Comparison of ENCODE assay signal across 23 cellular contexts in genomic region chr2:207066784-207067460, GRCh38.
A peak's percentile ranks its signal among the peaks of the same experiment; 100 is the strongest.
DNase-seq lines count a peak whose midpoint lies in the region; ATAC-seq and TF ChIP-seq lines count a peak whose summit lies in the region.
"Had no signal": no experiment of that assay in that cellular context is flagged by ENCODE, and none has a peak within 500 bp of the region (broad histone marks: within the 10 kb centered on the region; RNA-seq: fewer than 3 reads in every experiment).

No MANE protein-coding gene starts in this region.

- H3K36me3 ChIP-seq in neural progenitor cell (no peaks in the 10 kb centered on the region), suprapubic skin (no peaks in the 10 kb centered on the region)
- H3K36me3 ChIP-seq: BLaER1 treated with 17β-estradiol and CSF1 and Interleukin-3, amounts not matched to agents 10 nM and 100 nM; heart right ventricle; thyroid gland had no signal

- H3K79me2 ChIP-seq in neural progenitor cell (ENCODE audit: low read depth): no peaks in the 10 kb centered on the region

- TF ChIP-seq CTCF in endothelial cell (IDR thresholded peaks at IDR 0.05; ENCODE audit: unreplicated experiment) (no peak), neural progenitor cell (IDR thresholded peaks at IDR 0.05) (no peak), suprapubic skin (IDR thresholded peaks at IDR 0.05) (no peak)

- no peaks in the 10 kb centered on the region for H3K9me3 Mint-ChIP-seq in endothelial cell (ENCODE audit: unreplicated experiment)
- H3K9me3 Mint-ChIP-seq in neural progenitor cell: no peaks in the 10 kb centered on the region
- H3K9me3 Mint-ChIP-seq: central memory CD8-positive, alpha-beta T cell; natural killer cell treated with Interleukin-12 subunit alpha and Interleukin-12 subunit beta and Interleukin-15 and Interleukin-18, amount 100 ng/mL, for 72 hours had no signal

- DNase-seq in DMS79 (lab: John Stamatoyannopoulos, UW) (peak; percentile 4), LHCN-M2 (ENCODE audit: low read depth) (peak; percentile 26), endothelial cell (ENCODE audit: low spot score) (no peak), neural progenitor cell (ENCODE audit: low spot score) (no peak), suprapubic skin (ENCODE audit: low spot score in 2 of 2) (no peak)
- no peak for DNase-seq in stimulated activated CD8-positive, alpha-beta memory T cell treated with anti-CD3 and anti-CD28 coated beads, Interleukin-4, amount 100 ng/mL, for 48 hours
- DNase-seq: activated CD4-positive, alpha-beta T cell treated with anti-CD3 and anti-CD28 coated beads for 1 hour; DMS 273 treated with DMSO at 0.1 percent for 48 hours; effector CD8-positive, alpha-beta T cell; heart right ventricle; Kasumi-1; mammary epithelial cell; NCI-H1694; NCI-H524 treated with DMSO at 0.1 percent for 48 hours; PC-9; psoas muscle; T1000 had no signal

- H3K4me1 Mint-ChIP-seq in endothelial cell (ENCODE audit: unreplicated experiment) (peaks cover 88% of the 10 kb centered on the region), neural progenitor cell (peaks cover 5% of the 10 kb centered on the region)
- H3K4me1 Mint-ChIP-seq: central memory CD8-positive, alpha-beta T cell had no signal

- no peaks in the 10 kb centered on the region for H3K36me3 Mint-ChIP-seq in endothelial cell (ENCODE audit: low read depth, unreplicated experiment)
- no peaks in the 10 kb centered on the region for H3K36me3 Mint-ChIP-seq in neural progenitor cell
- H3K36me3 Mint-ChIP-seq: natural killer cell treated with Interleukin-12 subunit alpha and Interleukin-12 subunit beta and Interleukin-15 and Interleukin-18, amount 100 ng/mL, for 72 hours had no signal

- H2AFZ ChIP-seq in neural progenitor cell (replicated peaks): peak overlapping the region; percentile 80
- H2AFZ ChIP-seq: PC-9 had no signal

- H3K9me3 ChIP-seq in neural progenitor cell (ENCODE audit: low read depth): no peaks in the 10 kb centered on the region
- no peaks in the 10 kb centered on the region for H3K9me3 ChIP-seq in suprapubic skin
- H3K9me3 ChIP-seq: BLaER1 treated with 17β-estradiol and CSF1 and Interleukin-3, amounts not matched to agents 10 nM and 100 nM; heart right ventricle; psoas muscle; thyroid gland had no signal

- no peaks in the 10 kb centered on the region for H3K27me3 ChIP-seq in neural progenitor cell
- no peaks in the 10 kb centered on the region for H3K27me3 ChIP-seq in suprapubic skin
- H3K27me3 ChIP-seq: BLaER1 treated with 17β-estradiol and CSF1 and Interleukin-3, amounts not matched to agents 10 nM and 100 nM; heart right ventricle; thyroid gland had no signal

- no peaks in the 10 kb centered on the region for H3F3A ChIP-seq in neural progenitor cell (ENCODE audit: low read depth)

- no peak for TF ChIP-seq EP300 in suprapubic skin (IDR thresholded peaks at IDR 0.05)

- H3K4me2 ChIP-seq in neural progenitor cell: no peak overlapping the region
- H3K4me2 ChIP-seq: PC-9 had no signal

- 25% methylated on average over 3 of the region's 3 CpGs for WGBS in suprapubic skin

- H3K27ac ChIP-seq in neural progenitor cell (no peak overlapping the region), suprapubic skin (no peak overlapping the region)
- H3K27ac ChIP-seq: BLaER1 treated with 17β-estradiol and CSF1 and Interleukin-3, amounts not matched to agents 10 nM and 100 nM; PC-9; psoas muscle; SK-N-MC; thyroid gland had no signal

- no peaks in the 10 kb centered on the region for H4K20me1 ChIP-seq in neural progenitor cell (ENCODE audit: low read depth)
- H4K20me1 ChIP-seq: BLaER1 treated with 17β-estradiol and CSF1 and Interleukin-3, amounts not matched to agents 10 nM and 100 nM had no signal

- no peak overlapping the region for H3K9ac ChIP-seq in neural progenitor cell
- H3K9ac ChIP-seq: BLaER1 treated with 17β-estradiol and CSF1 and Interleukin-3, amounts not matched to agents 10 nM and 100 nM had no signal

- H3K27ac Mint-ChIP-seq in endothelial cell (ENCODE audit: unreplicated experiment) (peak overlapping the region; percentile 96), neural progenitor cell (no peak overlapping the region)

- H3K4me3 Mint-ChIP-seq in endothelial cell (ENCODE audit: unreplicated experiment) (no peak overlapping the region), neural progenitor cell (no peak overlapping the region)
- H3K4me3 Mint-ChIP-seq: central memory CD8-positive, alpha-beta T cell; natural killer cell treated with Interleukin-12 subunit alpha and Interleukin-12 subunit beta and Interleukin-15 and Interleukin-18, amount 100 ng/mL, for 72 hours had no signal

- H3K4me3 ChIP-seq in neural progenitor cell: no peak overlapping the region
- no peak overlapping the region for H3K4me3 ChIP-seq in suprapubic skin
- H3K4me3 ChIP-seq: BLaER1 treated with 17β-estradiol and CSF1 and Interleukin-3, amounts not matched to agents 10 nM and 100 nM; heart right ventricle; PC-9; psoas muscle; SK-N-MC; thyroid gland had no signal

- no peak for ATAC-seq in GM21786 (IDR thresholded peaks at IDR 0.05; ENCODE audit: unreplicated experiment)
- ATAC-seq: natural killer cell treated with Interleukin-12 subunit alpha and Interleukin-12 subunit beta and Interleukin-15 and Interleukin-18, amount 100 ng/mL, for 72 hours; psoas muscle had no signal

- TF ChIP-seq POLR2A in suprapubic skin (IDR thresholded peaks at IDR 0.05): no peak

- peaks cover 11% of the 10 kb centered on the region for H3K4me1 ChIP-seq in neural progenitor cell
- H3K4me1 ChIP-seq in suprapubic skin: no peaks in the 10 kb centered on the region
- H3K4me1 ChIP-seq: psoas muscle had no signal

- no peaks in the 10 kb centered on the region for H3K27me3 Mint-ChIP-seq in endothelial cell (ENCODE audit: unreplicated experiment)
- H3K27me3 Mint-ChIP-seq in neural progenitor cell (ENCODE audit: insufficient read depth, low read depth): peaks cover 4% of the 10 kb centered on the region

Comparison
In these comparisons a context has a peak if more than half of its experiments do, and no peak if none do; other contexts are left out.
1. DNase-seq: peak in DMS79 (single experiment) and LHCN-M2 (single experiment); none in endothelial cell (single experiment), neural progenitor cell (single experiment), suprapubic skin (0 of 2) and stimulated activated CD8-positive, alpha-beta memory T cell treated with anti-CD3 and anti-CD28 coated beads, Interleukin-4, amount 100 ng/mL, for 48 hours (single experiment).